Comparison of ENCODE assay signal across 8 cellular contexts in genomic region chr1:111476761-111477309, GRCh38. TPM values are rescaled to one million over a fixed set of nuclear protein-coding genes. Genes with fewer than 3 reads are reported as not detected.
A peak's percentile ranks its signal among the peaks of the same experiment; 100 is the strongest.
DNase-seq lines count a peak whose midpoint lies in the region; ATAC-seq and TF ChIP-seq lines count a peak whose summit lies in the region.

No MANE protein-coding gene starts in this region.

- no peak for TF ChIP-seq POLR2A in sigmoid colon (IDR thresholded peaks at IDR 0.05)

- peaks cover 18% of the 10 kb centered on the region for H3K36me3 Mint-ChIP-seq in T-cell
- peaks cover 12 to 20% (median 20%) of the 10 kb centered on the region in 3 donors for H3K36me3 Mint-ChIP-seq in naive thymus-derived CD8-positive, alpha-beta T cell

- TF ChIP-seq CTCF in sigmoid colon (IDR thresholded peaks at IDR 0.05): no peak

- peak overlapping the region; percentile 84 to 95 for H3K27ac Mint-ChIP-seq in T-cell
- peak overlapping the region in 8 of 10 donors; percentile 89 to 98 (median 95) for H3K27ac Mint-ChIP-seq in naive thymus-derived CD8-positive, alpha-beta T cell

- no peaks in the 10 kb centered on the region for H3K27me3 ChIP-seq in sigmoid colon

- peaks cover 55 to 67% (median 56%) of the 10 kb centered on the region in 3 donors for H3K4me1 Mint-ChIP-seq in T-cell
- peaks cover 28 to 75% (median 56%) of the 10 kb centered on the region in 4 donors for H3K4me1 Mint-ChIP-seq in naive thymus-derived CD8-positive, alpha-beta T cell

- H3K36me3 ChIP-seq in sigmoid colon: peaks cover 0 to 8% (median 0%) of the 10 kb centered on the region in 4 donors

- CTCF ChIA-PET in T-cell (lab: Charles Lee): interaction anchor here (0.5 to 3.3 kb wide), 8 partner anchors 19 to 671 kb away, joined by 3 to 32 read pairs (median 4); no protein-coding TSS in a partner anchor

- H3K27ac ChIP-seq in sigmoid colon: peak overlapping the region in 2 of 4 donors; percentile 18 to 48

- ATAC-seq in GM18858 (IDR thresholded peaks at IDR 0.05; ENCODE audit: unreplicated experiment) (peak; percentile 68), HG02840 (IDR thresholded peaks at IDR 0.05; ENCODE audit: low FRiP score, unreplicated experiment) (peak; percentile 57), T-cell (replicated peaks in 1 of 4) (peak; percentile 80 to 88 (median 86))
- peak; percentile 84 to 90 for ATAC-seq in naive thymus-derived CD8-positive, alpha-beta T cell

- intact Hi-C loops in sigmoid colon (cut with DNase I): no loop called here

- peaks cover 0 to 5% (median 0%) of the 10 kb centered on the region in 3 donors for H3K9me3 Mint-ChIP-seq in T-cell
- no peaks in the 10 kb centered on the region for H3K9me3 Mint-ChIP-seq in naive thymus-derived CD8-positive, alpha-beta T cell

- no peaks in the 10 kb centered on the region for H3K9me3 ChIP-seq in sigmoid colon

- peak overlapping the region; percentile 83 to 91 (median 89) for H3K4me3 Mint-ChIP-seq in T-cell
- peak overlapping the region in 9 of 10 donors; percentile 71 to 95 (median 87) for H3K4me3 Mint-ChIP-seq in naive thymus-derived CD8-positive, alpha-beta T cell

- DNase-seq in T-cell (peak in 33 of 34 experiments; percentile 9 to 59 (median 35)), NCI-H2107 treated with DMSO at 0.1 percent for 48 hours (lab: John Stamatoyannopoulos, UW; ENCODE audit: unreplicated experiment) (no peak), sigmoid colon (no peak), NCI-H187 (lab: John Stamatoyannopoulos, UW) (no peak), cerebellar cortex (ENCODE audit: low spot score) (no peak)
- peak in 9 of 10 donors; percentile 14 to 76 (median 42) for DNase-seq in naive thymus-derived CD8-positive, alpha-beta T cell

- no peaks in the 10 kb centered on the region for H3K27me3 Mint-ChIP-seq in T-cell
- no peaks in the 10 kb centered on the region for H3K27me3 Mint-ChIP-seq in naive thymus-derived CD8-positive, alpha-beta T cell

- no peak for TF ChIP-seq EP300 in sigmoid colon (IDR thresholded peaks at IDR 0.05)

- POLR2A ChIA-PET in T-cell (lab: Charles Lee): interaction anchor here (0.6 to 0.9 kb wide), 3 partner anchors 32 to 1848 kb away, joined by 3 to 4 read pairs (median 4); no protein-coding TSS in a partner anchor
- POLR2A ChIA-PET in naive thymus-derived CD8-positive, alpha-beta T cell (lab: Charles Lee): interaction anchor here (0.6 to 4.1 kb wide), 9 partner anchors 8 to 279 kb away, joined by 3 to 34 read pairs (median 4); partner anchors contain the start of genes ATP5PB, DDX20 and WDR77

- peaks cover 0 to 10% (median 3%) of the 10 kb centered on the region in 4 donors for H3K4me1 ChIP-seq in sigmoid colon

- no peak overlapping the region for H3K4me3 ChIP-seq in sigmoid colon

- 37 to 75% methylated on average over 2 of the region's 2 CpGs for WGBS in sigmoid colon, 2 donors

RNA-seq across cellular contexts. Expression of gene C1orf162, which starts 3.1 kb away (rescaled TPM):
- total RNA-seq in T-cell (10 to 100 TPM; 42.9 to 55.1 (median 46.1) TPM), sigmoid colon (10 to 100 TPM; 15.7 to 31.0 (median 21.5) TPM)
- 10 to 100 TPM; 58.1 to 59.7 TPM for total RNA-seq in naive thymus-derived CD8-positive, alpha-beta T cell
- polyA plus RNA-seq in naive thymus-derived CD8-positive, alpha-beta T cell: 100 to 1,000 TPM; 159 to 250 (median 243) TPM
- 10 to 100 TPM; 22.8 to 27.0 (median 24.3) TPM for polyA plus RNA-seq in sigmoid colon

RNA-seq across cellular contexts. Expression of gene ADORA3, which starts 26.6 kb away (rescaled TPM):
- under 1 TPM in 1 of 5 donors, not detected in 4; 0.30 TPM for total RNA-seq in T-cell
- under 1 TPM in 1 of 2 experiments, not detected in 1; 0.62 TPM for total RNA-seq in naive thymus-derived CD8-positive, alpha-beta T cell
- polyA plus RNA-seq in naive thymus-derived CD8-positive, alpha-beta T cell: not detected
- total RNA-seq in sigmoid colon: 10 to 100 TPM in 2 of 4 donors, 1 to 10 TPM in 2; 3.0 to 12.8 (median 10.4) TPM
- polyA plus RNA-seq in sigmoid colon: 10 to 100 TPM in 1 of 3 donors, 1 to 10 TPM in 2; 3.0 to 20.6 (median 5.4) TPM

RNA-seq across cellular contexts. Expression of gene TMIGD3, which starts 26.6 kb away (rescaled TPM):
- total RNA-seq in T-cell (not detected), sigmoid colon (1 to 10 TPM; 1.9 to 7.5 (median 5.1) TPM)
- not detected for total RNA-seq in naive thymus-derived CD8-positive, alpha-beta T cell
- polyA plus RNA-seq in naive thymus-derived CD8-positive, alpha-beta T cell: not detected
- polyA plus RNA-seq in sigmoid colon: 10 to 100 TPM in 1 of 3 donors, 1 to 10 TPM in 2; 3.4 to 29.8 (median 6.6) TPM

RNA-seq across cellular contexts. Expression of gene ATP5PB, which starts 27.6 kb away (rescaled TPM):
- 100 to 1,000 TPM in 3 of 5 donors, 10 to 100 TPM in 2; 88.1 to 129 (median 118) TPM for total RNA-seq in T-cell
- 100 to 1,000 TPM; 105 to 115 TPM for total RNA-seq in naive thymus-derived CD8-positive, alpha-beta T cell
- polyA plus RNA-seq in naive thymus-derived CD8-positive, alpha-beta T cell: 100 to 1,000 TPM; 411 to 437 (median 416) TPM
- total RNA-seq in sigmoid colon: 100 to 1,000 TPM; 157 to 217 (median 196) TPM
- 100 to 1,000 TPM; 515 to 849 (median 620) TPM for polyA plus RNA-seq in sigmoid colon

RNA-seq across cellular contexts. Expression of gene WDR77, which starts 27.8 kb away (rescaled TPM):
- 10 to 100 TPM; 22.5 to 40.1 (median 33.1) TPM for total RNA-seq in T-cell
- total RNA-seq in naive thymus-derived CD8-positive, alpha-beta T cell: 10 to 100 TPM; 35.4 to 35.9 TPM
- polyA plus RNA-seq in naive thymus-derived CD8-positive, alpha-beta T cell: 10 to 100 TPM; 36.9 to 44.6 (median 43.9) TPM
- 10 to 100 TPM; 16.3 to 23.8 (median 20.1) TPM for total RNA-seq in sigmoid colon
- polyA plus RNA-seq in sigmoid colon: 10 to 100 TPM; 13.8 to 29.5 (median 15.5) TPM

Comparison
In these comparisons a context has a peak if more than half of its experiments do, and no peak if none do; other contexts are left out.
1. DNase-seq: peak in T-cell (33 of 34) and naive thymus-derived CD8-positive, alpha-beta T cell (9 of 10); none in NCI-H2107 treated with DMSO at 0.1 percent for 48 hours (single experiment), sigmoid colon (single experiment), NCI-H187 (0 of 2) and cerebellar cortex (single experiment).
2. Peak in every context shown above with its lines, with median percentiles within 50 percentile points of each other: ATAC-seq.